1 cellular context compared by ENCODE assay signal in the genomic region with DNA sequence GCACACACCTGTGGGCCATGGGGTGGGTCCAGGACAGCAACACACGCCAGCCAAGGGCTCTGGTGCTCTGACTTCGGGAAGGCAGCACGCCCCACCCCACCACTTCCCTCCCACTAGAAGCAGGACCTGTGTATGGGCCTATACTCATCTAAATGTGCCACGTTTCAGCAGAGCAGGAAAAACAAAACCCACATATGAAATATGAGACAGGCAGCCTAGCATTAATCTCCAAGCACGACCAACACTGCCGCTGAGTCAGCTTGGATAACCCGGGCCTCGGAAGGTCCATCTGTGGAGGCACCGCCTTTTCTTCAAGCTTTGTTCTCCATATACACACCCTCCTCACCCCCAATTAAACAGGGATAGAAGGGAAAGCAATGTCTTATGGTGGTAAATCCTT.
TF ChIP-seq lines count a peak whose summit lies in the region.

No MANE protein-coding gene starts in this region.

TF ChIP-seq in K562, 482 proteins besides CTCF, POLR2A, EP300 and RAD21 (continued from another document):
- TF ChIP-seq ZNF175 (CRISPR knock-in tag; IDR thresholded peaks at IDR 0.05; ENCODE audit: low read depth) (no peak), MYBL2 (IDR thresholded peaks at IDR 0.05; ENCODE audit: low read depth) (no peak), MYBL2 (CRISPR knock-in tag; IDR thresholded peaks at IDR 0.05; ENCODE audit: borderline replicate concordance) (no peak), MEIS2 (IDR thresholded peaks at IDR 0.05; ENCODE audit: partially characterized antibody) (peak; percentile 66), CCAR2 (IDR thresholded peaks at IDR 0.05; ENCODE audit: low read depth, low read length) (no peak)
- TF ChIP-seq, protein P1, sequence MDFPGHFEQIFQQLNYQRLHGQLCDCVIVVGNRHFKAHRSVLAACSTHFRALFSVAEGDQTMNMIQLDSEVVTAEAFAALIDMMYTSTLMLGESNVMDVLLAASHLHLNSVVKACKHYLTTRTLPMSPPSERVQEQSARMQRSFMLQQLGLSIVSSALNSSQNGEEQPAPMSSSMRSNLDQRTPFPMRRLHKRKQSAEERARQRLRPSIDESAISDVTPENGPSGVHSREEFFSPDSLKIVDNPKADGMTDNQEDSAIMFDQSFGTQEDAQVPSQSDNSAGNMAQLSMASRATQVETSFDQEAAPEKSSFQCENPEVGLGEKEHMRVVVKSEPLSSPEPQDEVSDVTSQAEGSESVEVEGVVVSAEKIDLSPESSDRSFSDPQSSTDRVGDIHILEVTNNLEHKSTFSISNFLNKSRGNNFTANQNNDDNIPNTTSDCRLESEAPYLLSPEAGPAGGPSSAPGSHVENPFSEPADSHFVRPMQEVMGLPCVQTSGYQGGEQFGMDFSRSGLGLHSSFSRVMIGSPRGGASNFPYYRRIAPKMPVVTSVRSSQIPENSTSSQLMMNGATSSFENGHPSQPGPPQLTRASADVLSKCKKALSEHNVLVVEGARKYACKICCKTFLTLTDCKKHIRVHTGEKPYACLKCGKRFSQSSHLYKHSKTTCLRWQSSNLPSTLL (IDR thresholded peaks at IDR 0.05) = no peak
